Comparison of ENCODE assay signal across 25 cellular contexts in genomic region chr12:65526311-65526710, GRCh38.
DNase-seq lines count a peak whose midpoint lies in the region; ATAC-seq, FAIRE-seq and TF ChIP-seq lines count a peak whose summit lies in the region.
"Had no signal": no experiment of that assay in that cellular context is flagged by ENCODE, and none has a peak within 500 bp of the region (broad histone marks: within the 10 kb centered on the region; RNA-seq: fewer than 3 reads in every experiment).

No MANE protein-coding gene starts in this region.

- intact Hi-C loops in PC-3 (cut with micrococcal nuclease): no loop called here

- CTCF ChIA-PET in PC-3 (lab: Charles Lee): no interaction called here

- H2AFZ ChIP-seq in PC-3 (ENCODE audit: low read length): no peak overlapping the region
- H2AFZ ChIP-seq in hepatocyte: no peak overlapping the region

- peak; percentile 55 for DNase-seq in EH (ENCODE audit: low read depth)
- peak; percentile 81 for DNase-seq in PC-3
- DNase-seq in bronchial epithelial cell (ENCODE audit: low read depth): peak; percentile 35
- peak; percentile 79 for DNase-seq in kidney tubule cell (ENCODE audit: low spot score)
- DNase-seq in hepatocyte (ENCODE audit: low spot score): no peak
- DNase-seq in SIG-M5 treated with dmso at 0.1 percent for 504 hours (lab: John Stamatoyannopoulos, UW; ENCODE audit: unreplicated experiment): no peak
- no peak for DNase-seq in NCI-H1417 (lab: John Stamatoyannopoulos, UW)
- no peak for DNase-seq in D721Med (ENCODE audit: insufficient read length, low spot score)
- DNase-seq: activated CD4-positive, alpha-beta T cell treated with anti-CD3 and anti-CD28 coated beads for 1 hour; activated effector memory CD4-positive, alpha-beta T cell treated with anti-CD3 and anti-CD28 coated beads, Interleukin-2, amount 50 U/mL, for 16 hours; activated T-cell treated with anti-CD3 and anti-CD28 coated beads for 4 hours; cerebellar nuclear complex; GDM1; heart right ventricle; left cardiac atrium; NCI-H1092 treated with DMSO at 0.1 percent for 48 hours; NCI-H1930; NCI-H2227 treated with DMSO at 0.1 percent for 48 hours; NCI-H69; Peyer's patch; right cardiac atrium; stimulated activated CD4-positive, alpha-beta T cell treated with anti-CD3 and anti-CD28 coated beads, Interleukin-2, amount 100 ng/mL, for 48 hours; T-helper 17 cell had no signal

- ATAC-seq in PC-3: peak; percentile 48; the same call in 1 of the 2 replicates
- ATAC-seq: heart right ventricle, HepG2, left cardiac atrium, right cardiac atrium, T-helper 17 cell had no signal

- TF ChIP-seq CTCF in PC-3 (conservative IDR thresholded peaks at IDR 0.05; ENCODE audit: low read depth, low read length) (no peak), bronchial epithelial cell (IDR thresholded peaks at IDR 0.05; ENCODE audit: insufficient read depth, low read length, severe bottlenecking) (no peak), hepatocyte (IDR thresholded peaks at IDR 0.05; ENCODE audit: poor library complexity) (no peak), D721Med (IDR thresholded peaks at IDR 0.05; ENCODE audit: insufficient read depth, missing control alignments) (no peak)

- H3K9ac ChIP-seq in PC-3 (ENCODE audit: low read length): peak overlapping the region; percentile 52

- 85% methylated on average over 2 of the region's 2 CpGs for WGBS in hepatocyte (ENCODE audit: low lambda C conversion rate, missing lambda C conversion rate)

- no peak for FAIRE-seq in bronchial epithelial cell (lab: Jason Lieb, UNC)
- FAIRE-seq in D721Med (lab: Jason Lieb, UNC): no peak
- FAIRE-seq: HepG2 had no signal

- H3K4me2 ChIP-seq in PC-3 (ENCODE audit: low read length): 0 out of 2 replicates have a peak overlapping the region, but pooled peaks have one; percentile 32
- no peak overlapping the region for H3K4me2 ChIP-seq in hepatocyte

- H3K9me2 ChIP-seq in PC-3 (replicated peaks; ENCODE audit: low read length) (no peaks in the 10 kb centered on the region), hepatocyte (replicated peaks; ENCODE audit: insufficient read depth) (no peaks in the 10 kb centered on the region)

- POLR2A ChIA-PET in PC-3 (lab: Charles Lee; ENCODE audit: unreplicated experiment): no interaction called here

- H3K79me2 ChIP-seq in PC-3 (ENCODE audit: low read length) (no peaks in the 10 kb centered on the region), hepatocyte (no peaks in the 10 kb centered on the region)

- H3K36me3 ChIP-seq in PC-3 (ENCODE audit: low read depth, low read length): no peaks in the 10 kb centered on the region
- H3K36me3 ChIP-seq in bronchial epithelial cell (ENCODE audit: control insufficient read depth, insufficient read depth, low read length): no peaks in the 10 kb centered on the region
- no peaks in the 10 kb centered on the region for H3K36me3 ChIP-seq in hepatocyte (replicated peaks; ENCODE audit: insufficient read depth, low read depth)
- H3K36me3 ChIP-seq: heart right ventricle, Peyer's patch, tibial nerve had no signal

- H3K4me3 ChIP-seq in PC-3 (ENCODE audit: low read length): no peak overlapping the region
- no peak overlapping the region for H3K4me3 ChIP-seq in bronchial epithelial cell (ENCODE audit: low read depth, low read length)
- H3K4me3 ChIP-seq in hepatocyte: no peak overlapping the region
- H3K4me3 ChIP-seq: heart right ventricle, Peyer's patch, tibial nerve had no signal

- no peaks in the 10 kb centered on the region for H3F3A ChIP-seq in PC-3 (ENCODE audit: low read length, unreplicated experiment)

- no peaks in the 10 kb centered on the region for H3K27me3 ChIP-seq in PC-3 (ENCODE audit: low read length)
- H3K27me3 ChIP-seq in bronchial epithelial cell (ENCODE audit: control insufficient read depth, insufficient read depth, low read length): no peaks in the 10 kb centered on the region
- H3K27me3 ChIP-seq in hepatocyte: no peaks in the 10 kb centered on the region
- H3K27me3 ChIP-seq: heart right ventricle, Peyer's patch, tibial nerve had no signal

- no peaks in the 10 kb centered on the region for H4K20me1 ChIP-seq in PC-3 (ENCODE audit: low read length)
- H4K20me1 ChIP-seq in hepatocyte (ENCODE audit: insufficient read depth, poor library complexity, severe bottlenecking): no peaks in the 10 kb centered on the region

- H3K9me3 ChIP-seq in PC-3 (ENCODE audit: low read length) (no peaks in the 10 kb centered on the region), hepatocyte (ENCODE audit: low read depth) (no peaks in the 10 kb centered on the region)
- H3K9me3 ChIP-seq: Peyer's patch had no signal

- no TSS peak for BruUV-seq in PC-3 (replicated peaks; lab: Mats Ljungman, UMichigan)

- H3K27ac ChIP-seq in PC-3 (ENCODE audit: low read length) (peak overlapping the region; percentile 92), hepatocyte (no peak overlapping the region)
- H3K27ac ChIP-seq: heart right ventricle, Peyer's patch, tibial nerve had no signal

- H3K4me1 ChIP-seq in PC-3 (ENCODE audit: insufficient read depth, low read length): peaks cover 36% of the 10 kb centered on the region
- no peaks in the 10 kb centered on the region for H3K4me1 ChIP-seq in hepatocyte (ENCODE audit: insufficient read depth)
- H3K4me1 ChIP-seq: heart right ventricle, Peyer's patch, tibial nerve had no signal

Comparison
In these comparisons a context has a peak if more than half of its experiments do, and no peak if none do; other contexts are left out.
1. DNase-seq: peak in EH (single experiment), PC-3 (single experiment), bronchial epithelial cell (single experiment) and kidney tubule cell (single experiment); none in hepatocyte (single experiment), SIG-M5 treated with dmso at 0.1 percent for 504 hours (single experiment), NCI-H1417 (0 of 3) and D721Med (single experiment).